Comparison of ENCODE assay signal across 28 cellular contexts in genomic region chr6:169841251-169841650, GRCh38.
"Had no signal": no experiment of that assay in that cellular context is flagged by ENCODE, and none has a peak within 500 bp of the region (broad histone marks: within the 10 kb centered on the region; RNA-seq: fewer than 3 reads in every experiment).

No MANE protein-coding gene starts in this region.

- ATAC-seq: Panc1, Right ventricle myocardium inferior, T-cell had no signal

- H3K9me3 Mint-ChIP-seq: activated B cell treated with CpG ODN at 0.5 μM for 24 hours; activated naive CD4-positive, alpha-beta T cell treated with anti-CD3 and anti-CD28 coated beads for 36 hours; T-cell had no signal

- DNase-seq: activated B cell treated with CpG ODN at 0.5 μM for 24 hours; activated CD4-positive, alpha-beta T cell treated with anti-CD3 and anti-CD28 coated beads for 1 hour; activated CD4-positive, alpha-beta T cell treated with anti-CD3 and anti-CD28 coated beads, Interleukin-2, amount 10 ng/mL, durations not matched to agents 24 days and 14 days; activated CD4-positive, alpha-beta T cell treated with anti-CD3 and anti-CD28 coated beads, Interleukin-2, amount 50 U/mL, for 48 hours; activated naive CD4-positive, alpha-beta T cell treated with anti-CD3 and anti-CD28 coated beads for 36 hours; activated T-cell treated with anti-CD3 and anti-CD28 coated beads, Interleukin-2, amount 50 U/mL, for 1 hour; amygdala; IMR-90; Kasumi-1; KBM-7; NCI-H1048; NCI-H146; NCI-H1930; NCI-H2107; NCI-H2171 treated with DMSO at 0.1 percent for 48 hours; NCI-H226; NCI-H526; NCI-H774; OCI-M1; RPMI8226; T-cell; T-helper 2 cell; T1000 had no signal

- H3K4me3 ChIP-seq: SK-N-MC had no signal

- H3K27ac Mint-ChIP-seq: activated B cell treated with CpG ODN at 0.5 μM for 24 hours; activated naive CD4-positive, alpha-beta T cell treated with anti-CD3 and anti-CD28 coated beads for 36 hours; activated naive CD8-positive, alpha-beta T cell; brain; T-cell had no signal

- H3K27ac ChIP-seq: SK-N-MC had no signal

- H3K4me1 Mint-ChIP-seq: activated B cell treated with CpG ODN at 0.5 μM for 24 hours, T-cell had no signal

- H3K4me3 Mint-ChIP-seq: activated B cell treated with CpG ODN at 0.5 μM for 24 hours; activated naive CD4-positive, alpha-beta T cell treated with anti-CD3 and anti-CD28 coated beads for 36 hours; activated naive CD8-positive, alpha-beta T cell; brain; T-cell had no signal

- H3K36me3 Mint-ChIP-seq: activated naive CD8-positive, alpha-beta T cell; brain; T-cell had no signal
